Comparison of ENCODE assay signal across 10 cellular contexts in the genomic region with DNA sequence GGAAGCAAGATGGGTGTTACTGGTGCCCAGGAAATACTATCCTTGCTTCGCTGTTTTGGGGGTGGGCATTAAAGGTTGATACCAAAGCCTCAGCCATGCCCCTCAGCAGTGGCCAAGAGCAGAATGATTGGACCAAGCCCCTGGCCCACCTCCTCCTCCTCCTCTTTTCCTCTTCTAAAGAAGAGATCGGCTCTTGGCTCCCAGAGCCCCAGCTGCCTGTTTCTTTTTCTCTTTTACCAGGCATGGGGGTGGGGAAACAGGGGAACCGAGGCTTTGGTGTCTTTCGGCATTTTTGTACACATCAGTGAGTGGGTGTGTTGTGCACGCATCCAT. TPM values are rescaled to one million over a fixed set of nuclear protein-coding genes. Genes with fewer than 3 reads are reported as not detected.
DNase-seq lines count a peak whose midpoint lies in the region; ATAC-seq, FAIRE-seq and TF ChIP-seq lines count a peak whose summit lies in the region.
"Had no signal": no experiment of that assay in that cellular context is flagged by ENCODE, and none has a peak within 500 bp of the region (broad histone marks: within the 10 kb centered on the region; RNA-seq: fewer than 3 reads in every experiment).

No MANE protein-coding gene starts in this region.

- ATAC-seq in activated naive CD4-positive, alpha-beta T cell treated with anti-CD3 and anti-CD28 coated beads, Interleukin-2, amount 50 U/mL, for 72 hours = peak in 1 of 2 donors; percentile 21
- ATAC-seq in GM18858 (IDR thresholded peaks at IDR 0.05; ENCODE audit: unreplicated experiment) = no peak

- H3K9me3 ChIP-seq in keratinocyte (ENCODE audit: control insufficient read depth, low read depth, low read length) = no peaks in the 10 kb centered on the region
- no peaks in the 10 kb centered on the region for H3K9me3 ChIP-seq in stomach smooth muscle (ENCODE audit: control insufficient read depth in 2 of 2, low read length in 2 of 2)

- no peaks in the 10 kb centered on the region for H3K79me2 ChIP-seq in keratinocyte (ENCODE audit: control insufficient read depth, insufficient read depth, low read length)

- peaks cover 66% of the 10 kb centered on the region for H3K4me1 ChIP-seq in keratinocyte (ENCODE audit: control insufficient read depth, extremely low read depth, insufficient read depth, low read length)
- peaks cover 98% of the 10 kb centered on the region for H3K4me1 ChIP-seq in stomach smooth muscle (ENCODE audit: control insufficient read depth, insufficient read depth, low read length)

- H3K9me1 ChIP-seq in keratinocyte (ENCODE audit: control insufficient read depth, extremely low read depth, insufficient read depth, low read length) = no peaks in the 10 kb centered on the region

- H3K9ac ChIP-seq in keratinocyte (ENCODE audit: control insufficient read depth, extremely low read depth, insufficient read depth, low read length) = peak overlapping the region; percentile 72
- peak overlapping the region; percentile 47 to 64 for H3K9ac ChIP-seq in stomach smooth muscle (ENCODE audit: low read length in 2 of 2)

- H3K4me3 ChIP-seq in keratinocyte (ENCODE audit: control insufficient read depth in 2 of 3, extremely low read depth in 1 of 3, insufficient read depth in 2 of 3, low read depth in 1 of 3, low read length in 3 of 3) = peak overlapping the region in 2 of 3 experiments; percentile 43 to 50
- peak overlapping the region; percentile 60 to 73 for H3K4me3 ChIP-seq in stomach smooth muscle (ENCODE audit: low read length in 2 of 2)
- H3K4me3 ChIP-seq in lower leg skin (ENCODE audit: low read depth, poor library complexity, severe bottlenecking) = no peak overlapping the region

- peak overlapping the region; percentile 91 to 93 for H3K27ac Mint-ChIP-seq in activated naive CD4-positive, alpha-beta T cell treated with anti-CD3 and anti-CD28 coated beads, Interleukin-2, amount 50 U/mL, for 72 hours

- H4K20me1 ChIP-seq in keratinocyte (ENCODE audit: control insufficient read depth, extremely low read depth, insufficient read depth, low read length) = no peaks in the 10 kb centered on the region

- no peak for TF ChIP-seq POLR2A in lower leg skin (IDR thresholded peaks at IDR 0.05)

- no peak for FAIRE-seq in keratinocyte (lab: Jason Lieb, UNC)
- FAIRE-seq: islet of Langerhans had no signal

- H3K27ac ChIP-seq in keratinocyte (ENCODE audit: control insufficient read depth, insufficient read depth, low read length) (peak overlapping the region; percentile 73), stomach smooth muscle (ENCODE audit: low read length) (peak overlapping the region; percentile 93)

- dilution Hi-C loops in keratinocyte (cut with MboI; ENCODE audit: extremely low pct_ligation_motif_present, low sequenced_read_pairs) = no loop called here

- TF ChIP-seq CTCF in keratinocyte (optimal IDR thresholded peaks at IDR 0.05 in 1 of 3, IDR thresholded peaks at IDR 0.05 in 1 of 3, conservative IDR thresholded peaks at IDR 0.05 in 1 of 3; ENCODE audit: extremely low read depth in 1 of 3, insufficient read depth in 2 of 3, low read length in 3 of 3) (no peak), lower leg skin (IDR thresholded peaks at IDR 0.05) (no peak)

- H2AFZ ChIP-seq in keratinocyte (ENCODE audit: control insufficient read depth, low read length) = peak overlapping the region; percentile 83

- H3K27me3 ChIP-seq in keratinocyte (ENCODE audit: control insufficient read depth, extremely low read depth, insufficient read depth, low read length) (no peaks in the 10 kb centered on the region), stomach smooth muscle (ENCODE audit: control insufficient read depth in 1 of 2, insufficient read depth in 2 of 2, low read length in 2 of 2) (no peaks in the 10 kb centered on the region)

- peak; percentile 63 for DNase-seq in NCI-H2107 treated with DMSO at 0.1 percent for 48 hours (lab: John Stamatoyannopoulos, UW; ENCODE audit: unreplicated experiment)
- no peak for DNase-seq in NCI-H2107 (lab: John Stamatoyannopoulos, UW)
- no peak for DNase-seq in activated naive CD4-positive, alpha-beta T cell treated with anti-CD3 and anti-CD28 coated beads, Interleukin-2, amount 50 U/mL, for 72 hours (ENCODE audit: low spot score in 2 of 2)
- DNase-seq in keratinocyte (ENCODE audit: low read depth, low spot score) = no peak
- no peak for DNase-seq in lower leg skin (ENCODE audit: low spot score in 2 of 2)
- no peak for DNase-seq in NCI-H526 treated with DMSO at 0.1 percent for 48 hours (lab: John Stamatoyannopoulos, UW)

- H3K36me3 Mint-ChIP-seq in activated naive CD4-positive, alpha-beta T cell treated with anti-CD3 and anti-CD28 coated beads, Interleukin-2, amount 50 U/mL, for 72 hours = no peaks in the 10 kb centered on the region

- H3K36me3 ChIP-seq in keratinocyte (ENCODE audit: control insufficient read depth in 2 of 2, extremely low read depth in 1 of 2, insufficient read depth in 2 of 2, low read length in 2 of 2) = no peaks in the 10 kb centered on the region
- no peaks in the 10 kb centered on the region for H3K36me3 ChIP-seq in stomach smooth muscle (ENCODE audit: control insufficient read depth in 2 of 2, insufficient read depth in 2 of 2, low read length in 2 of 2)

- peak overlapping the region; percentile 89 for H3K4me2 ChIP-seq in keratinocyte (ENCODE audit: control insufficient read depth, extremely low read depth, insufficient read depth, low read depth, low read length)

- WGBS in lower leg skin, 2 donors = 5 to 7% methylated on average over 5 of the region's 5 CpGs

- intact Hi-C loops in lower leg skin (cut with DNase I; ENCODE audit: low total_unique reads) = no loop called here

- H3K9me3 Mint-ChIP-seq in activated naive CD4-positive, alpha-beta T cell treated with anti-CD3 and anti-CD28 coated beads, Interleukin-2, amount 50 U/mL, for 72 hours = peaks cover 0 to 4% of the 10 kb centered on the region in 2 donors

RNA-seq across cellular contexts. Expression of gene THRA, which starts 5.8 kb away (rescaled TPM):
- total RNA-seq in activated naive CD4-positive, alpha-beta T cell treated with anti-CD3 and anti-CD28 coated beads, Interleukin-2, amount 50 U/mL, for 72 hours = 10 to 100 TPM; 14.5 to 19.3 TPM
- polyA plus RNA-seq in keratinocyte = 3.3 to 5.9 TPM (median 4.5 TPM) in 3 replicates
- polyA plus RNA-seq in keratinocyte (2011; ENCODE audit: low read depth) = 2.3 TPM
- 2.5 and 4.4 TPM in 2 replicates for polyA plus RNA-seq in keratinocyte (2011; cell fraction: cytosol; rRNA removed)
- polyA plus RNA-seq in keratinocyte (2011; cell fraction: nucleus; rRNA removed) = 5.2 and 5.8 TPM in 2 replicates
- 4.9 and 8.4 TPM in 2 replicates for polyA plus RNA-seq in keratinocyte (2012; ENCODE audit: low replicate concordance)
- polyA minus RNA-seq in keratinocyte = 4.8 to 14.7 TPM (median 4.9 TPM) in 3 replicates
- polyA minus RNA-seq in keratinocyte (2011; cell fraction: cytosol; rRNA and poly(A)+ RNA removed) = 5.6 TPM
- 2.4 and 3.2 TPM in 2 replicates for polyA minus RNA-seq in keratinocyte (2011; cell fraction: nucleus; rRNA and poly(A)+ RNA removed)
- 10 to 100 TPM; 28.2 to 56.8 (median 42.6) TPM for total RNA-seq in lower leg skin

RNA-seq across cellular contexts. Expression of gene MED24, which starts 14.3 kb away (rescaled TPM):
- total RNA-seq in activated naive CD4-positive, alpha-beta T cell treated with anti-CD3 and anti-CD28 coated beads, Interleukin-2, amount 50 U/mL, for 72 hours = 100 to 1,000 TPM; 106 to 133 TPM
- polyA plus RNA-seq in keratinocyte = 45.3 to 77.3 TPM (median 47.2 TPM) in 3 replicates
- 20.0 TPM for polyA plus RNA-seq in keratinocyte (2011; ENCODE audit: low read depth)
- 54.1 and 62.2 TPM in 2 replicates for polyA plus RNA-seq in keratinocyte (2011; cell fraction: cytosol; rRNA removed)
- polyA plus RNA-seq in keratinocyte (2011; cell fraction: nucleus; rRNA removed) = 134 and 168 TPM in 2 replicates
- polyA plus RNA-seq in keratinocyte (2012; ENCODE audit: low replicate concordance) = 30.8 and 51.5 TPM in 2 replicates
- 82.2 to 244 TPM (median 85.5 TPM) in 3 replicates for polyA minus RNA-seq in keratinocyte
- polyA minus RNA-seq in keratinocyte (2011; cell fraction: cytosol; rRNA and poly(A)+ RNA removed) = 97.8 TPM
- polyA minus RNA-seq in keratinocyte (2011; cell fraction: nucleus; rRNA and poly(A)+ RNA removed) = 89.3 and 107 TPM in 2 replicates
- 10 to 100 TPM; 47.2 to 88.9 (median 62.9) TPM for total RNA-seq in lower leg skin

RNA-seq across cellular contexts. Expression of gene NR1D1, which starts 31.8 kb away (rescaled TPM):
- 10 to 100 TPM in 1 of 2 donors, 1 to 10 TPM in 1; 4.8 to 26.7 TPM for total RNA-seq in activated naive CD4-positive, alpha-beta T cell treated with anti-CD3 and anti-CD28 coated beads, Interleukin-2, amount 50 U/mL, for 72 hours
- 0.46 to 7.5 TPM (median 1.0 TPM) in 3 replicates for polyA plus RNA-seq in keratinocyte
- 25.7 TPM for polyA plus RNA-seq in keratinocyte (2011; ENCODE audit: low read depth)
- 2.4 and 5.9 TPM in 2 replicates for polyA plus RNA-seq in keratinocyte (2011; cell fraction: cytosol; rRNA removed)
- 8.9 and 15.2 TPM in 2 replicates for polyA plus RNA-seq in keratinocyte (2011; cell fraction: nucleus; rRNA removed)
- polyA plus RNA-seq in keratinocyte (2012; ENCODE audit: low replicate concordance) = 12.2 and 71.1 TPM in 2 replicates
- 2.1 to 31.5 TPM (median 3.6 TPM) in 3 replicates for polyA minus RNA-seq in keratinocyte
- 7.7 TPM for polyA minus RNA-seq in keratinocyte (2011; cell fraction: cytosol; rRNA and poly(A)+ RNA removed)
- polyA minus RNA-seq in keratinocyte (2011; cell fraction: nucleus; rRNA and poly(A)+ RNA removed) = 5.7 and 10.2 TPM in 2 replicates
- 100 to 1,000 TPM; 111 to 194 (median 148) TPM for total RNA-seq in lower leg skin

RNA-seq across cellular contexts. Expression of gene MSL1, which starts 53.2 kb away (rescaled TPM):
- 100 to 1,000 TPM in 1 of 2 donors, 10 to 100 TPM in 1; 83.4 to 140 TPM for total RNA-seq in activated naive CD4-positive, alpha-beta T cell treated with anti-CD3 and anti-CD28 coated beads, Interleukin-2, amount 50 U/mL, for 72 hours
- polyA plus RNA-seq in keratinocyte = 41.8 to 66.8 TPM (median 56.9 TPM) in 3 replicates
- polyA plus RNA-seq in keratinocyte (2011; ENCODE audit: low read depth) = 54.9 TPM
- 31.4 and 53.5 TPM in 2 replicates for polyA plus RNA-seq in keratinocyte (2011; cell fraction: cytosol; rRNA removed)
- polyA plus RNA-seq in keratinocyte (2011; cell fraction: nucleus; rRNA removed) = 106 and 140 TPM in 2 replicates
- 42.8 and 49.4 TPM in 2 replicates for polyA plus RNA-seq in keratinocyte (2012; ENCODE audit: low replicate concordance)
- polyA minus RNA-seq in keratinocyte = 9.9 to 38.5 TPM (median 27.3 TPM) in 3 replicates
- polyA minus RNA-seq in keratinocyte (2011; cell fraction: cytosol; rRNA and poly(A)+ RNA removed) = 23.0 TPM
- polyA minus RNA-seq in keratinocyte (2011; cell fraction: nucleus; rRNA and poly(A)+ RNA removed) = 28.5 and 50.4 TPM in 2 replicates
- total RNA-seq in lower leg skin = 100 to 1,000 TPM in 1 of 4 donors, 10 to 100 TPM in 3; 70.6 to 117 (median 82.4) TPM

RNA-seq across cellular contexts. Expression of gene CSF3, which starts 53.3 kb away (rescaled TPM):
- not detected for total RNA-seq in activated naive CD4-positive, alpha-beta T cell treated with anti-CD3 and anti-CD28 coated beads, Interleukin-2, amount 50 U/mL, for 72 hours
- polyA plus RNA-seq in keratinocyte = 0.19 to 0.84 TPM (median 0.76 TPM) in 3 replicates
- not detected for polyA plus RNA-seq in keratinocyte (2011; ENCODE audit: low read depth)
- 0.26 and 0.30 TPM in 2 replicates for polyA plus RNA-seq in keratinocyte (2011; cell fraction: cytosol; rRNA removed)
- polyA plus RNA-seq in keratinocyte (2011; cell fraction: nucleus; rRNA removed) = 0.43 and 0.45 TPM in 2 replicates
- polyA plus RNA-seq in keratinocyte (2012; ENCODE audit: low replicate concordance) = 0.66 TPM in 1 of 2 replicates, not detected in the other
- 0.19 to 0.72 TPM (median 0.40 TPM) in 3 replicates for polyA minus RNA-seq in keratinocyte
- polyA minus RNA-seq in keratinocyte (2011; cell fraction: cytosol; rRNA and poly(A)+ RNA removed) = not detected
- polyA minus RNA-seq in keratinocyte (2011; cell fraction: nucleus; rRNA and poly(A)+ RNA removed) = 0.53 TPM in 1 of 2 replicates, not detected in the other
- total RNA-seq in lower leg skin = under 1 TPM in 2 of 4 donors, not detected in 2; 0.21 to 0.45 TPM
- total RNA-seq: T-helper 1 cell treated with Interleukin-12 subunit alpha and Interleukin-12 subunit beta and Interleukin-4 antibody, amounts not matched to agents 30 ng/mL and 1 ng/mL, for 36 hours had no signal

Comparison
In these comparisons a context has a peak if more than half of its experiments do, and no peak if none do; other contexts are left out.
1. RNA of gene NR1D1, which starts 31.8 kb away (total RNA-seq): 111 to 194 TPM in lower leg skin; 4.8 to 26.7 TPM in activated naive CD4-positive, alpha-beta T cell treated with anti-CD3 and anti-CD28 coated beads, Interleukin-2, amount 50 U/mL, for 72 hours; every median in the first group is over 4 times any median in the second.